9 cellular contexts compared by ENCODE assay signal in the genomic region with DNA sequence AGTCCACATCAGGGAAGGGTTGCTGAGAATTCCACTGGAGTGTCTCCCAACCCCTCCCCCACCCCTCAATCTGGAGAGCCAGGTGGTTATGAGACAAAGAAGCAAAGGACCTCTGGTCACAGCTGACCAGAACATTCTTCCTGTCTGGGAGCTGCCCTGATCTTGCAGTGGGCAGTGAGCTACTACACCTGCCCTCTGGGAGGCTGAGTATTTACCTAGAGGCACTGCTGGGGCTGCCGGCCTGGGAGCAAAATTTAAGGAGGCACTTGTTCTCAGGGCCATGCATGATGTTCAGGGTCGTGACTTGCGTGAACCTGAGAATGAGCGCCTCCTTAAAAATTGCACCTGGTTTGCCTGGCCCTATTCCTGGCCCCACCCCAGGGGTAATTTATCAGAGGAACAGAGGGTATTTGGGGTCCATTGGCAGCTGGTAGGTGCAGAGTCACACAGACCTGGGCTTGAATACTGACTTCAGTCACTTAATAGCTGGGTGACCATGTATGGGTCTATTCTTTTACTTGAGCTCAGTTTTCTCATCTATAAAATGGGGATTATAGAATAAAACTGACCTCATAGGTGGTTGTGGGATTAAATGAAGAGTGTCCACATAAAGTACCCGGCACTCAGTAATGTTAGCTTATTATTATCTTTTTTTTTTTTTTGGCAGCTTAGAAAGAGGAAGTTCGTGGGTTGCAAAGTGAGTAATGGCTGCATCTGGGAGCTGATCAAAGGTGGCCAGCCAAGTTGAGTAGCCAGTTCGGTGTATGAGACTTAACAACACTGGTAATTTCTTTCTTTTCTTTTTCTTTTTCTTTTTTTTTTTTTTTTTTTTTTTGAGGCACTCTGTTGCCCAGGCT.
DNase-seq lines count a peak whose midpoint lies in the region; ATAC-seq, FAIRE-seq and TF ChIP-seq lines count a peak whose summit lies in the region.
"Had no signal": no experiment of that assay in that cellular context is flagged by ENCODE, and none has a peak within 500 bp of the region (broad histone marks: within the 10 kb centered on the region; RNA-seq: fewer than 3 reads in every experiment).

No MANE protein-coding gene starts in this region.

- no peak overlapping the region for H3K4me2 ChIP-seq in neuronal stem cell (ENCODE audit: insufficient read depth, low read length, poor library complexity, severe bottlenecking)

- no peaks in the 10 kb centered on the region for H3K79me1 ChIP-seq in neuronal stem cell (ENCODE audit: low read depth, low read length)

- H2AK5ac ChIP-seq in neuronal stem cell (ENCODE audit: low read depth, low read length): peak overlapping the region; percentile 12

- H3K4me1 ChIP-seq in neuronal stem cell (ENCODE audit: control insufficient read depth in 2 of 2, insufficient read depth in 1 of 2, low read depth in 1 of 2, low read length in 2 of 2) (peaks cover 16 to 29% of the 10 kb centered on the region in 2 donors), right atrium auricular region (peaks cover 0 to 33% of the 10 kb centered on the region in 2 donors)

- peaks cover 0 to 9% (median 0%) of the 10 kb centered on the region in 3 experiments for H3K27me3 ChIP-seq in neuronal stem cell (ENCODE audit: control insufficient read depth in 3 of 3, insufficient read depth in 3 of 3, low read depth in 1 of 3, low read length in 3 of 3)
- no peaks in the 10 kb centered on the region for H3K27me3 ChIP-seq in right atrium auricular region
- peaks cover 0 to 32% (median 0%) of the 10 kb centered on the region in 45 donors for H3K27me3 ChIP-seq in dorsolateral prefrontal cortex

- H3K23ac ChIP-seq in neuronal stem cell (ENCODE audit: low read depth, low read length, poor library complexity): no peak overlapping the region

- FAIRE-seq in H54 (lab: Jason Lieb, UNC): no peak

- no peak overlapping the region for H2AFZ ChIP-seq in neuronal stem cell (ENCODE audit: low read length)

- peaks cover 9% of the 10 kb centered on the region for H3K27me3 Mint-ChIP-seq in activated CD8-positive, alpha-beta T cell treated with anti-CD3 and anti-CD28 coated beads, Interleukin-2, amount 10 ng/mL, durations not matched to agents 7 days and 5 days (ENCODE audit: low read depth)

- intact Hi-C loops in dorsolateral prefrontal cortex (cut with DNase I): no loop called here

- H2BK12ac ChIP-seq in neuronal stem cell (ENCODE audit: low read length): no peak overlapping the region

- TF ChIP-seq CTCF in GM13977 (IDR thresholded peaks at IDR 0.05; ENCODE audit: extremely low read depth, insufficient read depth, missing control alignments) (no peak), right atrium auricular region (IDR thresholded peaks at IDR 0.05) (no peak), dorsolateral prefrontal cortex (IDR thresholded peaks at IDR 0.05 in 54 of 56, conservative IDR thresholded peaks at IDR 0.05 in 2 of 56; ENCODE audit: low read depth in 1 of 56, partially characterized antibody in 56 of 56) (no peak)

- H3K4me3 ChIP-seq in neuronal stem cell (ENCODE audit: low read length in 2 of 2): no peak overlapping the region
- H3K4me3 ChIP-seq in right atrium auricular region: no peak overlapping the region
- no peak overlapping the region for H3K4me3 ChIP-seq in dorsolateral prefrontal cortex

- H3K27ac ChIP-seq in neuronal stem cell (replicated peaks; ENCODE audit: low read length): no peak overlapping the region
- H3K27ac ChIP-seq in right atrium auricular region: no peak overlapping the region
- no peak overlapping the region for H3K27ac ChIP-seq in dorsolateral prefrontal cortex

- no peaks in the 10 kb centered on the region for H3K9me3 Mint-ChIP-seq in activated CD8-positive, alpha-beta T cell treated with anti-CD3 and anti-CD28 coated beads, Interleukin-2, amount 10 ng/mL, durations not matched to agents 7 days and 5 days (ENCODE audit: insufficient read depth)
- H3K9me3 Mint-ChIP-seq: activated T-cell treated with anti-CD3 and anti-CD28 coated beads, Interleukin-2, amount 50 U/mL, for 72 hours; neural crest cell had no signal

- POLR2A ChIA-PET in activated CD8-positive, alpha-beta T cell treated with anti-CD3 and anti-CD28 coated beads, Interleukin-2, amount 10 ng/mL, durations not matched to agents 7 days and 5 days (lab: Charles Lee): no interaction called here

- H2BK15ac ChIP-seq in neuronal stem cell (ENCODE audit: low read length): no peak overlapping the region

- H3K36me3 ChIP-seq in neuronal stem cell (replicated peaks in 1 of 2; ENCODE audit: control insufficient read depth in 2 of 2, insufficient read depth in 2 of 2, low read length in 2 of 2) (no peaks in the 10 kb centered on the region), right atrium auricular region (no peaks in the 10 kb centered on the region)

- in situ Hi-C loops in GM13977 (cut with MboI; ENCODE audit: low pct_unique_long_range_greater_than_20kb, low sequenced_read_pairs, unreplicated experiment): no loop called here

- TF ChIP-seq POLR2A in H54 (IDR thresholded peaks at IDR 0.05; ENCODE audit: low read depth, low read length): no peak

- H3K4me1 Mint-ChIP-seq in activated CD8-positive, alpha-beta T cell treated with anti-CD3 and anti-CD28 coated beads, Interleukin-2, amount 10 ng/mL, durations not matched to agents 7 days and 5 days (ENCODE audit: low read depth): peaks cover 10% of the 10 kb centered on the region

- H3K9ac ChIP-seq in neuronal stem cell (ENCODE audit: low read depth, low read length, poor library complexity): no peak overlapping the region

- no peaks in the 10 kb centered on the region for H3K36me3 Mint-ChIP-seq in activated CD8-positive, alpha-beta T cell treated with anti-CD3 and anti-CD28 coated beads, Interleukin-2, amount 10 ng/mL, durations not matched to agents 7 days and 5 days (ENCODE audit: low read depth)

- no peak overlapping the region for H3K4ac ChIP-seq in neuronal stem cell (ENCODE audit: low read length)

- no peak overlapping the region for H3K18ac ChIP-seq in neuronal stem cell (ENCODE audit: low read length)

- no CpG with 5 or more reads among the region's 7 CpGs for WGBS in neuronal stem cell (ENCODE audit: extremely low coverage in 2 of 2, insufficient read length in 2 of 2, insufficient replicate concordance in 1 of 2), 2 donors

- no peak overlapping the region for H3K4me3 Mint-ChIP-seq in activated CD8-positive, alpha-beta T cell treated with anti-CD3 and anti-CD28 coated beads, Interleukin-2, amount 10 ng/mL, durations not matched to agents 7 days and 5 days
- H3K4me3 Mint-ChIP-seq: activated T-cell treated with anti-CD3 and anti-CD28 coated beads, Interleukin-2, amount 50 U/mL, for 72 hours; neural crest cell had no signal

- no peak overlapping the region for H3K27ac Mint-ChIP-seq in activated CD8-positive, alpha-beta T cell treated with anti-CD3 and anti-CD28 coated beads, Interleukin-2, amount 10 ng/mL, durations not matched to agents 7 days and 5 days
- H3K27ac Mint-ChIP-seq: activated T-cell treated with anti-CD3 and anti-CD28 coated beads, Interleukin-2, amount 50 U/mL, for 72 hours had no signal

- peak overlapping the region; percentile 1 for H2BK120ac ChIP-seq in neuronal stem cell (ENCODE audit: low read depth, low read length)

- CTCF ChIA-PET in activated CD8-positive, alpha-beta T cell treated with anti-CD3 and anti-CD28 coated beads, Interleukin-2, amount 10 ng/mL, durations not matched to agents 7 days and 5 days (lab: Charles Lee): interaction anchor here (1.0 kb wide), 1 partner anchor 14 kb away, joined by 3 read pairs; no protein-coding TSS in a partner anchor

- DNase-seq in GM13977 (ENCODE audit: low spot score) (peak; percentile 71), NAMALWA (ENCODE audit: low spot score) (peak; percentile 15), neuronal stem cell (ENCODE audit: low spot score) (no peak), right atrium auricular region (ENCODE audit: low spot score) (no peak), dorsolateral prefrontal cortex (no peak), H54 (ENCODE audit: insufficient read length, low spot score) (no peak)
- DNase-seq in activated CD8-positive, alpha-beta T cell treated with anti-CD3 and anti-CD28 coated beads, Interleukin-2, amount 10 ng/mL, durations not matched to agents 7 days and 5 days: no peak
- DNase-seq: activated T-cell treated with anti-CD3 and anti-CD28 coated beads, Interleukin-2, amount 50 U/mL, for 72 hours had no signal

- no peak overlapping the region for H3K14ac ChIP-seq in neuronal stem cell (ENCODE audit: low read length)

- H3K9me3 ChIP-seq in neuronal stem cell (replicated peaks in 1 of 2; ENCODE audit: control insufficient read depth in 2 of 2, insufficient read depth in 1 of 2, low read depth in 1 of 2, low read length in 2 of 2): no peaks in the 10 kb centered on the region
- H3K9me3 ChIP-seq in right atrium auricular region: no peaks in the 10 kb centered on the region

- H2BK5ac ChIP-seq in neuronal stem cell (ENCODE audit: low read length): peak overlapping the region; percentile 7

- H4K91ac ChIP-seq in neuronal stem cell (ENCODE audit: low read depth, low read length, poor library complexity): no peak overlapping the region

- no peak overlapping the region for H4K8ac ChIP-seq in neuronal stem cell (ENCODE audit: low read depth, low read length)

- ATAC-seq in activated CD8-positive, alpha-beta T cell treated with anti-CD3 and anti-CD28 coated beads, Interleukin-2, amount 10 ng/mL, durations not matched to agents 7 days and 5 days: peak; percentile 39
- ATAC-seq: activated T-cell treated with anti-CD3 and anti-CD28 coated beads, Interleukin-2, amount 50 U/mL, for 72 hours had no signal

Comparison
In these comparisons a context has a peak if more than half of its experiments do, and no peak if none do; other contexts are left out.
1. DNase-seq: peak in GM13977 (single experiment) and NAMALWA (single experiment); none in activated CD8-positive, alpha-beta T cell treated with anti-CD3 and anti-CD28 coated beads, Interleukin-2, amount 10 ng/mL, durations not matched to agents 7 days and 5 days (single experiment), neuronal stem cell (single experiment), right atrium auricular region (single experiment), dorsolateral prefrontal cortex (0 of 10) and H54 (single experiment).